10 cellular contexts compared by ENCODE assay signal in genomic region chr3:119794971-119795612, GRCh38. TPM values are rescaled to one million over a fixed set of nuclear protein-coding genes. Genes with fewer than 3 reads are reported as not detected.
DNase-seq lines count a peak whose midpoint lies in the region; ATAC-seq, FAIRE-seq and TF ChIP-seq lines count a peak whose summit lies in the region.
"Had no signal": no experiment of that assay in that cellular context is flagged by ENCODE, and none has a peak within 500 bp of the region (broad histone marks: within the 10 kb centered on the region; RNA-seq: fewer than 3 reads in every experiment).

No MANE protein-coding gene starts in this region.

- H3K4me1 ChIP-seq in A549 (peaks cover 30% of the 10 kb centered on the region), IMR-90 (ENCODE audit: control insufficient read depth, insufficient read depth, low read length) (0 out of 2 replicates have a peak, but pooled peaks cover 2% of the 10 kb centered on the region)

- TF ChIP-seq POLR2A in A549 (IDR thresholded peaks at IDR 0.05; ENCODE audit: low read length) (peak; percentile 36; the same call in 1 of the 2 replicates), IMR-90 (IDR thresholded peaks at IDR 0.05; ENCODE audit: low read depth, low read length) (no peak)

- H4K91ac ChIP-seq in IMR-90 (ENCODE audit: insufficient read depth, low read depth, low read length): no peak overlapping the region

- H2BK5ac ChIP-seq in IMR-90 (ENCODE audit: low read depth, low read length, poor library complexity, severe bottlenecking): no peak overlapping the region

- no peaks in the 10 kb centered on the region for H3K9me1 ChIP-seq in IMR-90 (ENCODE audit: insufficient read depth, low read length)

- TF ChIP-seq CTCF in A549 (IDR thresholded peaks at IDR 0.05): no peak
- no peak for TF ChIP-seq CTCF in IMR-90 (conservative IDR thresholded peaks at IDR 0.05; ENCODE audit: low read depth, low read length)

- POLR2A ChIA-PET in A549 (lab: Yijun Ruan, JAX): interaction anchor here (0.9 to 1.0 kb wide), 2 partner anchors 299 to 301 kb away, joined by 3 read pairs; no protein-coding TSS in a partner anchor
- POLR2A ChIA-PET in IMR-90 (lab: Charles Lee; ENCODE audit: unreplicated experiment): no interaction called here

- peak overlapping the region; percentile 13; the same call in 1 of the 3 replicates for H3K4me3 ChIP-seq in A549
- H3K4me3 ChIP-seq in IMR-90 (ENCODE audit: insufficient read depth, low read depth, low read length): no peak overlapping the region

- no TSS peak for BruUV-seq in IMR-90 (replicated peaks; lab: Mats Ljungman, UMichigan)

- H3K4ac ChIP-seq in IMR-90 (ENCODE audit: low read depth, low read length): no peak overlapping the region

- no peak overlapping the region for H4K8ac ChIP-seq in IMR-90 (ENCODE audit: low read depth in 2 of 2, low read length in 2 of 2)

- H3K27ac ChIP-seq in A549 (peak overlapping the region; percentile 82 to 83), IMR-90 (ENCODE audit: insufficient read depth, low read length) (no peak overlapping the region)

- H3K27me3 ChIP-seq in IMR-90 (ENCODE audit: control insufficient read depth, insufficient read depth, low read length): peaks cover 12% of the 10 kb centered on the region

- 15% methylated on average over 5 of the region's 5 CpGs for WGBS in A549 (ENCODE audit: missing lambda C conversion rate)
- WGBS in IMR-90 (ENCODE audit: extremely low coverage in 2 of 2, insufficient read length in 1 of 2), 2 experiments: 36% methylated on average over 4 of the region's 5 CpGs; no CpG with 5 or more reads in 1 of the 2 experiments

- TF ChIP-seq EP300 in A549 (IDR thresholded peaks at IDR 0.05): peak in 1 of 2 experiments; percentile 16; a peak in 1 of 5 replicates

- CTCF ChIA-PET in A549 (lab: Yijun Ruan, JAX) (interaction anchor here (0.6 kb wide), 1 partner anchor 47 kb away, joined by 3 read pairs; no protein-coding TSS in a partner anchor), IMR-90 (lab: Yijun Ruan, JAX) (no interaction called here)

- H2BK15ac ChIP-seq in IMR-90 (ENCODE audit: low read depth, low read length): no peak overlapping the region

- no peak overlapping the region for H3K14ac ChIP-seq in IMR-90 (replicated peaks; ENCODE audit: low read depth, low read length)

- in situ Hi-C loops in IMR-90 (cut with MboI; ENCODE audit: low sequenced_read_pairs): no loop called here

- H3K56ac ChIP-seq in IMR-90 (ENCODE audit: extremely low read depth, insufficient read depth, low read length): no peak overlapping the region

- intact Hi-C loops in IMR-90 (cut with micrococcal nuclease): no loop called here

- DNase-seq in A549 (ENCODE audit: low read depth in 1 of 2, low spot score in 1 of 2) (peak; percentile 76 to 88), IMR-90 (no peak), astrocyte of the hippocampus (ENCODE audit: low read depth, low spot score) (peak; percentile 25), kidney tubule cell (ENCODE audit: low spot score) (peak; percentile 40), amygdala (lab: John Stamatoyannopoulos, UW) (no peak), NAMALWA (ENCODE audit: low spot score) (no peak), medulla oblongata (ENCODE audit: extremely low spot score) (no peak)
- DNase-seq: activated B cell treated with CpG ODN at 0.5 μM for 24 hours, NCI-H1694 had no signal

- 0 out of 5 replicates have a peak, but pooled peaks of 1 of the 2 experiments have one; percentile 29 for TF ChIP-seq RAD21 in A549 (conservative IDR thresholded peaks at IDR 0.05 in 1 of 2, IDR thresholded peaks at IDR 0.05 in 1 of 2)
- no peak for TF ChIP-seq RAD21 in IMR-90 (IDR thresholded peaks at IDR 0.05; ENCODE audit: low read length)

- no peak overlapping the region for H2AK5ac ChIP-seq in IMR-90 (ENCODE audit: low read depth, low read length)

- no peak overlapping the region for H2BK20ac ChIP-seq in IMR-90 (ENCODE audit: low read depth, low read length)

- no peak overlapping the region for H3K9ac ChIP-seq in IMR-90 (ENCODE audit: low read depth, low read length)

- no peak overlapping the region for H2BK120ac ChIP-seq in IMR-90 (ENCODE audit: low read depth, low read length)

- H3K23ac ChIP-seq in IMR-90 (ENCODE audit: low read depth, low read length): no peak overlapping the region

- peak overlapping the region; percentile 88 for H3K4me2 ChIP-seq in A549
- no peak overlapping the region for H3K4me2 ChIP-seq in IMR-90 (ENCODE audit: low read depth, low read length)

- no peaks in the 10 kb centered on the region for H3K36me3 ChIP-seq in IMR-90 (ENCODE audit: control insufficient read depth, insufficient read depth, low read length)

- H4K20me1 ChIP-seq in IMR-90 (ENCODE audit: insufficient read depth, low read length): no peaks in the 10 kb centered on the region

- H3K9me3 ChIP-seq in A549: no peaks in the 10 kb centered on the region
- H3K9me3 ChIP-seq in IMR-90 (ENCODE audit: control insufficient read depth, insufficient read depth, low read length): no peaks in the 10 kb centered on the region

- H2AK9ac ChIP-seq in IMR-90 (replicated peaks; ENCODE audit: low read depth, low read length, poor library complexity): no peak overlapping the region

- dilution Hi-C loops in IMR-90 (cut with HindIII; ENCODE audit: low sequenced_read_pairs, unreplicated experiment): no loop called here

- ATAC-seq in A549 (peak; percentile 96 to 97), IMR-90 (ENCODE audit: low read depth) (no peak; the same call in none of the 2 replicates), GM19467 (IDR thresholded peaks at IDR 0.05; ENCODE audit: unreplicated experiment) (no peak)

- H3K18ac ChIP-seq in IMR-90 (ENCODE audit: low read depth, low read length): no peak overlapping the region

- H4K5ac ChIP-seq in IMR-90 (ENCODE audit: low read depth, low read length): no peak overlapping the region

- peak overlapping the region; percentile 46 for H2AFZ ChIP-seq in IMR-90 (replicated peaks; ENCODE audit: low read length, poor library complexity)

- FAIRE-seq in A549 (lab: Jason Lieb, UNC): peak; percentile 61

- no peaks in the 10 kb centered on the region for H3K79me1 ChIP-seq in IMR-90 (ENCODE audit: low read depth in 1 of 2, low read length in 2 of 2)

TF ChIP-seq in A549, 52 proteins besides CTCF, POLR2A, EP300 and RAD21 (continues in another document):
- TF ChIP-seq GATA3 (IDR thresholded peaks at IDR 0.05; ENCODE audit: borderline replicate concordance) (peak; percentile 53; the same call in 1 of the 2 replicates), ZNF302 (CRISPR knock-in tag; IDR thresholded peaks at IDR 0.05) (no peak), BHLHE40 (IDR thresholded peaks at IDR 0.05; ENCODE audit: low read depth, low read length) (no peak), JUN (IDR thresholded peaks at IDR 0.05) (peak; percentile 58 to 64; a peak in 2 of 5 replicates), ATOH8 (CRISPR knock-in tag; IDR thresholded peaks at IDR 0.05; ENCODE audit: low read depth) (no peak), HOXA7 (CRISPR knock-in tag; IDR thresholded peaks at IDR 0.05) (no peak), SMC3 (IDR thresholded peaks at IDR 0.05) (0 out of 3 replicates have a peak, but pooled peaks have one; percentile 18), FOXS1 (CRISPR knock-in tag; IDR thresholded peaks at IDR 0.05) (no peak), RCOR1 (IDR thresholded peaks at IDR 0.05; ENCODE audit: low read depth, low read length) (no peak), JUNB (IDR thresholded peaks at IDR 0.05) (peak; percentile 42; the same call in 1 of the 2 replicates), MAFK (IDR thresholded peaks at IDR 0.05; ENCODE audit: partially characterized antibody) (peak; percentile 45), SREBF2 (IDR thresholded peaks at IDR 0.05) (no peak)

TF ChIP-seq in IMR-90, 13 proteins besides CTCF, POLR2A, EP300 and RAD21 (continues in another document):
- TF ChIP-seq SMC3 (IDR thresholded peaks at IDR 0.05; ENCODE audit: low read depth, low read length) (no peak), MAFK (IDR thresholded peaks at IDR 0.05; ENCODE audit: low read depth, low read length) (no peak), MXI1 (IDR thresholded peaks at IDR 0.05; ENCODE audit: borderline replicate concordance, low read depth, low read length) (no peak), RCOR1 (IDR thresholded peaks at IDR 0.05; ENCODE audit: insufficient replicate concordance, low read length) (no peak), CEBPB (IDR thresholded peaks at IDR 0.05; ENCODE audit: low read depth, low read length) (no peak), FOS (IDR thresholded peaks at IDR 0.05; ENCODE audit: low read depth, low read length) (no peak), BHLHE40 (IDR thresholded peaks at IDR 0.05; ENCODE audit: low read depth, low read length) (no peak), CHD1 (IDR thresholded peaks at IDR 0.05; ENCODE audit: low read depth, low read length) (no peak), ELK1 (IDR thresholded peaks at IDR 0.05; ENCODE audit: borderline replicate concordance, low read depth, low read length) (no peak), RFX5 (IDR thresholded peaks at IDR 0.05; ENCODE audit: low read depth, low read length) (no peak), MAZ (IDR thresholded peaks at IDR 0.05; ENCODE audit: borderline replicate concordance, low read depth, low read length) (no peak)

RNA-seq across cellular contexts. Expression of gene NR1I2, which starts 13.2 kb away (rescaled TPM):
- polyA plus RNA-seq in A549 (2011; rRNA removed) (0.03 TPM in 1 of 2 replicates, not detected in the other), A549 (2017; fragmentation: RNase III; extraction: RNeasy Plus Mini Kit Qiagen cat#74134 plus additional on column Dnase treatment) (0.05 TPM in 1 of 3 replicates, not detected in the others), IMR-90 (2012; rRNA removed) (not detected in 2 replicates)
- polyA plus RNA-seq in A549 (2012; cell fraction: cytosol; rRNA removed): not detected in 2 replicates
- 0.13 TPM in 1 of 2 replicates, not detected in the other for polyA plus RNA-seq in A549 (2012; cell fraction: nucleus; rRNA removed)
- polyA minus RNA-seq in A549 (2011; rRNA and poly(A)+ RNA removed): not detected in 2 replicates
- not detected in 2 replicates for total RNA-seq in IMR-90 (2012; rRNA removed)
- 0.03 TPM in 1 of 2 replicates, not detected in the other for polyA plus RNA-seq in IMR-90 (2012; cell fraction: cytosol; rRNA removed)
- 0.03 and 0.06 TPM in 2 replicates for polyA plus RNA-seq in IMR-90 (2012; cell fraction: nucleus; rRNA removed; ENCODE audit: low replicate concordance)

Comparison
In these comparisons a context has a peak if more than half of its experiments do, and no peak if none do; other contexts are left out.
1. ATAC-seq: peak in A549 (2 of 2); none in IMR-90 (single experiment) and GM19467 (single experiment).
2. DNase-seq: peak in A549 (2 of 2), astrocyte of the hippocampus (single experiment) and kidney tubule cell (single experiment); none in IMR-90 (single experiment), amygdala (0 of 56), NAMALWA (single experiment) and medulla oblongata (single experiment).